ENCODE assay signal across 25 cellular contexts in the genomic region with DNA sequence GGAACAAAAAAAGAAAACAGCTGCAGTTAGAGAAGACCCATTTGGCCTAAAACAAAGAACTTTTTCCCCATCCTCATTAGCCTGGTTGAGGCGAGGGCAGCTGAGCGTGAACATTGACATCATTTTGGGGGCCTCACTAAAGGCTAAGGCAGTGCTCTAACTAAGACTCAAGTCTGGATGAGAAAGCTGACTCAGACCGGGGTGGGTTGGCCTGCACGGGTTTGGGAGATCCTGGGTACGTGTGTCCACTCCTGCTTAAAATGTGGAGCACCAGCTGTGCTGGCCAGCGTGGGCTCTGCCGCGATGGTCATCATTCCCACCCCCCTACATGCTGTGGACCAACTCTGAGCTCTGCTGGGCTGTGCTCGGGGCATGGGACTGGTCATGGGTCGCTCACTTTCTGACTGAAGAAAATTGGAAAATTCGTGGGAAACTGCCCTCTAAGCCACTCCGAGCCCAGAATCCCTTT.
A peak's percentile ranks its signal among the peaks of the same experiment; 100 is the strongest.
DNase-seq lines count a peak whose midpoint lies in the region; ATAC-seq, FAIRE-seq and TF ChIP-seq lines count a peak whose summit lies in the region.
"Had no signal": no experiment of that assay in that cellular context is flagged by ENCODE, and none has a peak within 500 bp of the region (broad histone marks: within the 10 kb centered on the region; RNA-seq: fewer than 3 reads in every experiment).

No MANE protein-coding gene starts in this region.

- H3K4me1 ChIP-seq in HepG2 (ENCODE audit: insufficient read depth, low read length) (peaks cover 62% of the 10 kb centered on the region), right lobe of liver (peaks cover 0 to 9% (median 0%) of the 10 kb centered on the region in 4 donors), GM12878 (ENCODE audit: control insufficient read depth, insufficient read depth, low read length) (no peaks in the 10 kb centered on the region), vagina (no peaks in the 10 kb centered on the region), SK-N-SH (ENCODE audit: control insufficient read depth in 1 of 2, insufficient read depth in 2 of 2, low read depth in 1 of 2, low read length in 1 of 2) (no peaks in the 10 kb centered on the region; a peak in 1 of 4 replicates)
- H3K4me1 ChIP-seq: BLaER1 treated with 17β-estradiol and CSF1 and Interleukin-3, amounts not matched to agents 10 nM and 100 nM; HAP-1 had no signal

- no peak for TF ChIP-seq EP300 in HepG2 (IDR thresholded peaks at IDR 0.05; ENCODE audit: low read depth in 2 of 2, low read length in 2 of 2)
- no peak for TF ChIP-seq EP300 in HepG2 (CRISPR knock-in tag; IDR thresholded peaks at IDR 0.05; ENCODE audit: borderline replicate concordance)
- TF ChIP-seq EP300 in GM12878 (IDR thresholded peaks at IDR 0.05; ENCODE audit: borderline replicate concordance in 1 of 2, control insufficient read depth in 1 of 2, low read depth in 2 of 2, low read length in 2 of 2) = no peak
- TF ChIP-seq EP300 in SK-N-SH (IDR thresholded peaks at IDR 0.05; ENCODE audit: borderline replicate concordance in 1 of 2, low read depth in 1 of 2, low read length in 1 of 2) = no peak

- H3K36me3 ChIP-seq in HepG2 (replicated peaks in 1 of 2; ENCODE audit: control insufficient read depth in 1 of 2, insufficient read depth in 2 of 2, low read length in 2 of 2) = peaks cover 0 to 1% of the 10 kb centered on the region in 2 experiments; a peak in 1 of 5 replicates
- no peaks in the 10 kb centered on the region for H3K36me3 ChIP-seq in right lobe of liver
- H3K36me3 ChIP-seq in GM12878 (ENCODE audit: control insufficient read depth in 2 of 2, insufficient read depth in 2 of 2, low read length in 1 of 2) = no peaks in the 10 kb centered on the region
- no peaks in the 10 kb centered on the region for H3K36me3 ChIP-seq in vagina
- H3K36me3 ChIP-seq in SK-N-SH (replicated peaks in 1 of 2; ENCODE audit: control insufficient read depth in 1 of 2, insufficient read depth in 2 of 2, low read length in 1 of 2) = peaks cover 0 to 3% of the 10 kb centered on the region in 2 experiments
- H3K36me3 ChIP-seq: BLaER1 treated with 17β-estradiol and CSF1 and Interleukin-3, amounts not matched to agents 10 nM and 100 nM; HAP-1 had no signal

- H3K79me2 ChIP-seq in HepG2 (ENCODE audit: insufficient read depth, low read length) = no peaks in the 10 kb centered on the region
- no peaks in the 10 kb centered on the region for H3K79me2 ChIP-seq in GM12878 (ENCODE audit: control insufficient read depth, insufficient read depth, low read length)
- H3K79me2 ChIP-seq in SK-N-SH (ENCODE audit: insufficient read depth) = no peaks in the 10 kb centered on the region

- peaks cover 4% of the 10 kb centered on the region for H3F3A ChIP-seq in SK-N-SH (replicated peaks; ENCODE audit: insufficient read depth)

- CTCF ChIA-PET in HepG2 (lab: Yijun Ruan, JAX; ENCODE audit: low intra/inter-chr PET ratio, low total read pairs) (no interaction called here), GM12878 (lab: Yijun Ruan, JAX) (interaction anchor here (0.6 to 2.5 kb wide), 3 partner anchors 11 to 456 kb away, joined by 4 to 7 read pairs (median 4); no protein-coding TSS in a partner anchor), SK-N-SH (lab: Yijun Ruan, JAX) (interaction anchor here (0.7 to 1.4 kb wide), 2 partner anchors 9 to 67 kb away, joined by 3 to 4 read pairs; no protein-coding TSS in a partner anchor)

- no peak overlapping the region for H3K4me2 ChIP-seq in HepG2 (ENCODE audit: low read depth, low read length)
- no peak overlapping the region for H3K4me2 ChIP-seq in GM12878 (ENCODE audit: control insufficient read depth, insufficient read depth)
- H3K4me2 ChIP-seq in SK-N-SH = no peak overlapping the region
- H3K4me2 ChIP-seq: BLaER1 treated with 17β-estradiol and CSF1 and Interleukin-3, amounts not matched to agents 10 nM and 100 nM had no signal

- no peak overlapping the region for H2AFZ ChIP-seq in HepG2 (ENCODE audit: low read length)
- H2AFZ ChIP-seq in GM12878 (ENCODE audit: control insufficient read depth, low read depth, low read length) = no peak overlapping the region
- no peak overlapping the region for H2AFZ ChIP-seq in SK-N-SH (ENCODE audit: low read depth)

- SMC1A ChIA-PET in GM12878 (lab: Charles Lee; ENCODE audit: uncharacterized antibody, unreplicated experiment) = interaction anchor here (0.6 to 2.7 kb wide), 5 partner anchors 27 to 167 kb away, joined by 3 to 10 read pairs (median 3); no protein-coding TSS in a partner anchor

- RAD21 ChIA-PET in GM12878 (lab: Charles Lee; ENCODE audit: unreplicated experiment) = interaction anchor here (1.0 to 1.3 kb wide), 3 partner anchors 27 to 69 kb away, joined by 3 read pairs; no protein-coding TSS in a partner anchor

- intact Hi-C loops in HepG2 (cut with micrococcal nuclease; ENCODE audit: unreplicated experiment) (no loop called here), right lobe of liver (cut with DNase I) (no loop called here), GM12878 (cut with micrococcal nuclease; ENCODE audit: unreplicated experiment) (no loop called here), vagina (cut with DNase I) (no loop called here)

- no peak overlapping the region for H3K4me3 ChIP-seq in HepG2 (replicated peaks in 1 of 3; ENCODE audit: insufficient read depth in 1 of 3, low read depth in 2 of 3, low read length in 3 of 3)
- no peak overlapping the region for H3K4me3 ChIP-seq in right lobe of liver
- no peak overlapping the region for H3K4me3 ChIP-seq in GM12878
- no peak overlapping the region for H3K4me3 ChIP-seq in vagina
- no peak overlapping the region for H3K4me3 ChIP-seq in SK-N-SH (ENCODE audit: low read depth in 2 of 2, low read length in 1 of 2)
- H3K4me3 ChIP-seq: BLaER1 treated with 17β-estradiol and CSF1 and Interleukin-3, amounts not matched to agents 10 nM and 100 nM; HAP-1 had no signal

- H4K20me1 ChIP-seq in HepG2 (ENCODE audit: insufficient read depth, low read length) = no peaks in the 10 kb centered on the region
- no peaks in the 10 kb centered on the region for H4K20me1 ChIP-seq in GM12878 (ENCODE audit: control insufficient read depth, insufficient read depth)
- no peaks in the 10 kb centered on the region for H4K20me1 ChIP-seq in SK-N-SH (ENCODE audit: insufficient read depth)
- H4K20me1 ChIP-seq: BLaER1 treated with 17β-estradiol and CSF1 and Interleukin-3, amounts not matched to agents 10 nM and 100 nM had no signal

- TF ChIP-seq POLR2A in HepG2 (IDR thresholded peaks at IDR 0.05; ENCODE audit: insufficient read depth in 1 of 2, low read depth in 2 of 2, low read length in 2 of 2) (no peak), right lobe of liver (IDR thresholded peaks at IDR 0.05) (no peak), GM12878 (IDR thresholded peaks at IDR 0.05; ENCODE audit: low read depth, low read length) (no peak), vagina (IDR thresholded peaks at IDR 0.05) (no peak)

- in situ Hi-C loops in HepG2 (cut with HindIII; ENCODE audit: extremely low pct_ligation_motif_present, low pct_unique_long_range_greater_than_20kb) (no loop called here), GM12878 (cut with MboI) (no loop called here)

- TF ChIP-seq RAD21 in HepG2 (CRISPR knock-in tag; IDR thresholded peaks at IDR 0.05) (no peak), GM12878 (IDR thresholded peaks at IDR 0.05; ENCODE audit: insufficient read depth, low read depth, low read length) (no peak), SK-N-SH (IDR thresholded peaks at IDR 0.05; ENCODE audit: low read length) (no peak)

- FAIRE-seq in HepG2 (lab: Jason Lieb, UNC) (peak; percentile 8), GM12878 (lab: Jason Lieb, UNC) (no peak)

- no peaks in the 10 kb centered on the region for H3K9me3 ChIP-seq in HepG2 (ENCODE audit: low read length)
- H3K9me3 ChIP-seq in right lobe of liver = no peaks in the 10 kb centered on the region
- H3K9me3 ChIP-seq in GM12878 (replicated peaks; ENCODE audit: control insufficient read depth, insufficient read depth, low read length) = no peaks in the 10 kb centered on the region
- no peaks in the 10 kb centered on the region for H3K9me3 ChIP-seq in vagina
- H3K9me3 ChIP-seq in SK-N-SH = no peaks in the 10 kb centered on the region
- H3K9me3 ChIP-seq: HAP-1 had no signal

- POLR2A ChIA-PET in HepG2 (lab: Yijun Ruan, JAX) = interaction anchor here (1.7 kb wide), 1 partner anchor 15 kb away, joined by 14 read pairs; no protein-coding TSS in a partner anchor
- POLR2A ChIA-PET in GM12878 (lab: Charles Lee) = no interaction called here
- POLR2A ChIA-PET in SK-N-SH (lab: Yijun Ruan, JAX) = no interaction called here

- H3K9me2 ChIP-seq in SK-N-SH = no peaks in the 10 kb centered on the region

- no peak for DNase-seq in HepG2 (ENCODE audit: low spot score)
- DNase-seq in right lobe of liver = no peak
- DNase-seq in GM12878 (ENCODE audit: low read depth, low spot score) = no peak
- no peak for DNase-seq in omental fat pad (ENCODE audit: low spot score)
- DNase-seq in vagina (ENCODE audit: extremely low spot score in 2 of 2) = peak; percentile 37 to 81
- DNase-seq in NCI-H1417 treated with DMSO at 0.1 percent for 48 hours (lab: John Stamatoyannopoulos, UW) = no peak
- no peak for DNase-seq in SK-N-SH
- DNase-seq: Calu3; CD8-positive, alpha-beta T cell; DMS53; GDM1; KBM-7; NCI-H1092; NCI-H1436 treated with DMSO at 0.1 percent for 48 hours; NCI-H2029; NCI-H2227 treated with DMSO at 0.1 percent for 48 hours; NCI-H510A; NCI-H748 treated with DMSO at 0.1 percent for 48 hours; NK-92 treated with Interleukin-12 subunit alpha and Interleukin-12 subunit beta, amount 100 ng/mL, for 24 hours; SIG-M5 had no signal

- ATAC-seq in HepG2 = no peak; the same call in 2 of the 3 replicates
- no peak for ATAC-seq in right lobe of liver
- ATAC-seq in GM12878 = peak; percentile 61
- ATAC-seq in omental fat pad (ENCODE audit: low FRiP score) = peak; percentile 13
- no peak for ATAC-seq in activated CD4-positive, CD25-positive, alpha-beta regulatory T cell treated with anti-CD3 and anti-CD28 coated beads, Interleukin-2, amount 50 U/mL, for 24 hours
- ATAC-seq: CD8-positive, alpha-beta T cell had no signal

- H3K9ac ChIP-seq in HepG2 (ENCODE audit: insufficient read depth, low read depth, low read length) (no peak overlapping the region), GM12878 (ENCODE audit: control insufficient read depth, insufficient read depth, low read length) (no peak overlapping the region), SK-N-SH (no peak overlapping the region)
- H3K9ac ChIP-seq: BLaER1 treated with 17β-estradiol and CSF1 and Interleukin-3, amounts not matched to agents 10 nM and 100 nM had no signal

- BruUV-seq in HepG2 (replicated peaks; lab: Mats Ljungman, UMichigan) = no TSS peak
- BruUV-seq in GM12878 (replicated peaks; lab: Mats Ljungman, UMichigan) = no TSS peak

- TF ChIP-seq CTCF in HepG2 (CRISPR knock-in tag; IDR thresholded peaks at IDR 0.05) = no peak
- no peak for TF ChIP-seq CTCF in right lobe of liver (IDR thresholded peaks at IDR 0.05)
- no peak for TF ChIP-seq CTCF in GM12878 (IDR thresholded peaks at IDR 0.05 in 2 of 3, conservative IDR thresholded peaks at IDR 0.05 in 1 of 3; ENCODE audit: control insufficient read depth in 2 of 3, extremely low read depth in 1 of 3, insufficient read depth in 1 of 3, low read depth in 3 of 3, low read length in 3 of 3)
- TF ChIP-seq CTCF in omental fat pad (IDR thresholded peaks at IDR 0.05) = no peak
- no peak for TF ChIP-seq CTCF in vagina (IDR thresholded peaks at IDR 0.05)
- TF ChIP-seq CTCF in SK-N-SH (IDR thresholded peaks at IDR 0.05) = no peak

- no peak overlapping the region for H3K27ac ChIP-seq in HepG2 (ENCODE audit: extremely low read length, insufficient read depth, low read length)
- no peak overlapping the region for H3K27ac ChIP-seq in right lobe of liver
- no peak overlapping the region for H3K27ac ChIP-seq in GM12878 (ENCODE audit: control insufficient read depth, insufficient read depth)
- no peak overlapping the region for H3K27ac ChIP-seq in vagina
- no peak overlapping the region for H3K27ac ChIP-seq in SK-N-SH (ENCODE audit: low read depth in 2 of 2, low read length in 1 of 2)
- H3K27ac ChIP-seq: BLaER1 treated with 17β-estradiol and CSF1 and Interleukin-3, amounts not matched to agents 10 nM and 100 nM; HL-60; RWPE1 had no signal

- H3K27me3 ChIP-seq in HepG2 (ENCODE audit: control insufficient read depth in 1 of 2, insufficient read depth in 2 of 2, low read length in 2 of 2) = no peaks in the 10 kb centered on the region
- no peaks in the 10 kb centered on the region for H3K27me3 ChIP-seq in right lobe of liver
- H3K27me3 ChIP-seq in GM12878 (replicated peaks in 1 of 2; ENCODE audit: control insufficient read depth in 2 of 2, insufficient read depth in 2 of 2, low read length in 1 of 2) = peaks cover 0 to under 1% of the 10 kb centered on the region in 2 experiments; a peak in 2 of 4 replicates
- no peaks in the 10 kb centered on the region for H3K27me3 ChIP-seq in vagina
- no peaks in the 10 kb centered on the region for H3K27me3 ChIP-seq in SK-N-SH (ENCODE audit: insufficient read depth)
- H3K27me3 ChIP-seq: BLaER1 treated with 17β-estradiol and CSF1 and Interleukin-3, amounts not matched to agents 10 nM and 100 nM had no signal

- WGBS in HepG2 (ENCODE audit: low lambda C conversion rate) = 92% methylated on average over 12 of the region's 12 CpGs
- WGBS in right lobe of liver (ENCODE audit: insufficient coverage, low coverage, low lambda C conversion rate, missing lambda C conversion rate) = no CpG with 5 or more reads among the region's 12 CpGs
- 28% methylated on average over 12 of the region's 12 CpGs for WGBS in GM12878 (ENCODE audit: insufficient coverage, insufficient replicate concordance, low lambda C conversion rate, missing lambda C conversion rate)
- 91% methylated on average over 11 of the region's 12 CpGs for WGBS in SK-N-SH (ENCODE audit: low lambda C conversion rate)

Comparison
In these comparisons a context has a peak if more than half of its experiments do, and no peak if none do; other contexts are left out.
1. ATAC-seq: peak in GM12878 (single experiment) and omental fat pad (single experiment); none in HepG2 (single experiment), right lobe of liver (0 of 4) and activated CD4-positive, CD25-positive, alpha-beta regulatory T cell treated with anti-CD3 and anti-CD28 coated beads, Interleukin-2, amount 50 U/mL, for 24 hours (0 of 2).
2. DNase-seq: peak in vagina (2 of 2); none in HepG2 (single experiment), right lobe of liver (0 of 3), GM12878 (single experiment), omental fat pad (single experiment), NCI-H1417 treated with DMSO at 0.1 percent for 48 hours (single experiment) and SK-N-SH (single experiment).